9 cellular contexts compared by ENCODE assay signal in the genomic region with DNA sequence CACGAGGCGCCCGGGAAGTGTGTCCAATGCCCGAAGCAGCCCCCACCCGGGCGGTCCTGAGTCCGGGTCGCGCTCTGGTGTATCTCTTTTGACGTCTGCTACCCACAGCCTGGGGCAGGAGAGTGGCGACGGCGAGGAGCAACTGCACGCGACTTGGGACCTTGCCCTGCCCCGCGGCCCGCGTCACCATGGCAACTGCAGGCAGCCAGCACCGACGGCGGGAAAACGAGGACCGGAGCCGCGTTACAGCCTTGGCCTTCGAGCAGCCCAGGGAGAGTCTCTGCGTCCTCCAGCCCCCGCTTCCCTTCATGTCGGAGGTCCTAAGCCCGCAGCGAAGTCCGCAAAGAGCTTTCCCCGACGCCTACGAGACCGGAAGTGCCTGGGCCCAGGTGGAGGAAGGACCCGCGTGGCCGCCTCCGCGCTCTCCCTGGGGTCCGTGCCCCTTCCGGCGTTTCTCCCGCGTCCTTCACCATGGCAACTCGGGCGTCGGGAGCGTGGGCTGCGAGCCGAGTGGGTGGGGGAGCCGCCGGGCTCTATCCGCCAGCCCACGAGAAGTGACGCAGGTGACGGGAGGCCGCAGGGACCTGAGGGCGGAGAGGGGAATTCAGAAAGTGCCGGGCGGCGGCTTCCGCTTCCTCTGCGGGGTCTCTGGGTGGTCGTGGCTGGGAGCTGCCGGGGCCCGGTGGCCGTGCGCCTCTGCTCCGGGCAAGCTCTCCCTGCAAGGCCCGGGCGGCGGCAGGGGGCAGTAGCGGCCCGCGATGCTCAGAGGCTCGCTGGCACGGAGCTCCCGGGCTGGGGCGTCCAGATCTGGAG.
DNase-seq lines count a peak whose midpoint lies in the region; ATAC-seq, FAIRE-seq and TF ChIP-seq lines count a peak whose summit lies in the region.
"Had no signal": no experiment of that assay in that cellular context is flagged by ENCODE, and none has a peak within 500 bp of the region (broad histone marks: within the 10 kb centered on the region; RNA-seq: fewer than 3 reads in every experiment).

No MANE protein-coding gene starts in this region.

- CTCF ChIA-PET in HepG2 (lab: Yijun Ruan, JAX; ENCODE audit: low intra/inter-chr PET ratio, low total read pairs), result interaction anchor here (0.7 to 4.1 kb wide), 4 partner anchors 139 to 248 kb away, joined by 3 to 33 read pairs (median 15); no protein-coding TSS in a partner anchor

- H3K27ac ChIP-seq in HepG2 (ENCODE audit: extremely low read length, insufficient read depth, low read length), result no peak overlapping the region

- peaks cover 13% of the 10 kb centered on the region for H3K4me1 ChIP-seq in HepG2 (ENCODE audit: insufficient read depth, low read length)

- H3K9me3 ChIP-seq in HepG2 (ENCODE audit: low read length), result no peaks in the 10 kb centered on the region

- TF ChIP-seq CTCF in HepG2 (CRISPR knock-in tag; IDR thresholded peaks at IDR 0.05), result peak; percentile 99

- no peaks in the 10 kb centered on the region for H4K20me1 ChIP-seq in HepG2 (ENCODE audit: insufficient read depth, low read length)

- H3K9ac ChIP-seq in HepG2 (ENCODE audit: insufficient read depth, low read depth, low read length), result 0 out of 2 replicates have a peak overlapping the region, but pooled peaks have one; percentile 18

- peak overlapping the region; percentile 93 for H3K4me2 ChIP-seq in HepG2 (ENCODE audit: low read depth, low read length)

- H3K27me3 ChIP-seq in HepG2 (ENCODE audit: control insufficient read depth in 1 of 2, insufficient read depth in 2 of 2, low read length in 2 of 2), result peaks cover 4 to 33% of the 10 kb centered on the region in 2 experiments; a peak in 4 of 5 replicates

- in situ Hi-C loops in HepG2 (cut with HindIII; ENCODE audit: extremely low pct_ligation_motif_present, low pct_unique_long_range_greater_than_20kb), result loop anchor here (5.0 kb wide), 1 partner anchor 245 kb away; no protein-coding TSS in a partner anchor

- H3K4me3 ChIP-seq in HepG2 (replicated peaks in 1 of 3; ENCODE audit: insufficient read depth in 1 of 3, low read depth in 2 of 3, low read length in 3 of 3), result peak overlapping the region; percentile 45 to 75 (median 54)

- TF ChIP-seq EP300 in HepG2 (IDR thresholded peaks at IDR 0.05; ENCODE audit: low read depth in 2 of 2, low read length in 2 of 2) (no peak), HepG2 (CRISPR knock-in tag; IDR thresholded peaks at IDR 0.05; ENCODE audit: borderline replicate concordance) (0 out of 2 replicates have a peak, but pooled peaks have one; percentile 8)

- TF ChIP-seq POLR2A in H54 (IDR thresholded peaks at IDR 0.05; ENCODE audit: low read depth, low read length) (0 out of 2 replicates have a peak, but pooled peaks have one; percentile 6), HepG2 (IDR thresholded peaks at IDR 0.05; ENCODE audit: insufficient read depth in 1 of 2, low read depth in 2 of 2, low read length in 2 of 2) (no peak)

- WGBS in HepG2 (ENCODE audit: low lambda C conversion rate), result 10% methylated on average over 49 of the region's 82 CpGs

- TF ChIP-seq RAD21 in HepG2 (CRISPR knock-in tag; IDR thresholded peaks at IDR 0.05), result peak; percentile 99

- FAIRE-seq in H54 (lab: Jason Lieb, UNC) (no peak), HepG2 (lab: Jason Lieb, UNC) (peak; percentile 26)
- FAIRE-seq: islet of Langerhans had no signal

- DNase-seq in DMS153 treated with DMSO at 0.1 percent for 48 hours (lab: John Stamatoyannopoulos, UW; ENCODE audit: unreplicated experiment) (peak; percentile 82), H54 (ENCODE audit: insufficient read length, low spot score) (peak; percentile 62), NCI-H187 treated with DMSO at 0.1 percent for 48 hours (lab: John Stamatoyannopoulos, UW) (peak; percentile 6), dedifferentiated amniotic fluid mesenchymal stem cell (ENCODE audit: extremely low spot score) (peak; percentile 61), HepG2 (ENCODE audit: low spot score) (peak; percentile 53), NCI-H1694 (lab: John Stamatoyannopoulos, UW) (no peak)
- DNase-seq in activated CD4-positive, alpha-beta T cell treated with anti-CD3 and anti-CD28 coated beads for 48 hours, result peak; percentile 78
- peak; percentile 89 for DNase-seq in stimulated activated CD4-positive, alpha-beta T cell treated with anti-CD3 and anti-CD28 coated beads, Interleukin-2, amount 100 ng/mL, for 4 hours (ENCODE audit: low read depth)

- H3K79me2 ChIP-seq in HepG2 (ENCODE audit: insufficient read depth, low read length), result no peaks in the 10 kb centered on the region

- BruUV-seq in HepG2 (replicated peaks; lab: Mats Ljungman, UMichigan), result no TSS peak

- POLR2A ChIA-PET in HepG2 (lab: Yijun Ruan, JAX), result no interaction called here

- no peaks in the 10 kb centered on the region for H3K36me3 ChIP-seq in HepG2 (replicated peaks in 1 of 2; ENCODE audit: control insufficient read depth in 1 of 2, insufficient read depth in 2 of 2, low read length in 2 of 2)

- no peak overlapping the region for H2AFZ ChIP-seq in HepG2 (ENCODE audit: low read length)

- ATAC-seq in HepG2, result peak; percentile 99

- intact Hi-C loops in HepG2 (cut with micrococcal nuclease; ENCODE audit: unreplicated experiment), result loop anchor here (1.0 to 5.0 kb wide), 2 partner anchors 140 to 195 kb away; no protein-coding TSS in a partner anchor

TF ChIP-seq in HepG2, 621 proteins besides CTCF, POLR2A, EP300 and RAD21 (continues in another document):
- no peak for TF ChIP-seq ZNF326 (CRISPR knock-in tag; IDR thresholded peaks at IDR 0.05; ENCODE audit: borderline replicate concordance)
- TF ChIP-seq, protein P1, sequence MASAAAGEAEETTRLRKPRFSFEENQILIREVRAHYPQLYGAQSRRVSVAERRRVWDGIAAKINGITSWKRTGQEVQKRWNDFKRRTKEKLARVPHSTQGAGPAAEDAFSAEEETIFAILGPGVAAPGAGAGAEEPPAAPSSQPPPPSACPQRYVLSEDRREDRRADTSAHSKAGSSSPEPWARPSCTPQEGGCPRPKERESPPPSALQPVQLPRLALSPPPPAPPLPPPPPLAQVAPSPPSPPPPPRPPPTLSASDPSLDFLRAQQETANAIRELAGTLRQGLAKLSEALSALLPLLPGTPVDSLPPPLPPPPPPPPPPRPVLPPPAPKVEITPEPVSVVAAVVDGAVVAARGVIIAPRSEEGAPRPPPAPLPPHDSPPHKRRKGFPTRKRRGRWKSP (CRISPR knock-in tag; IDR thresholded peaks at IDR 0.05), result peak; percentile 70; the same call in 1 of the 2 replicates
- TF ChIP-seq WIZ (CRISPR knock-in tag; IDR thresholded peaks at IDR 0.05), result no peak
- TF ChIP-seq KDM6A (CRISPR knock-in tag; IDR thresholded peaks at IDR 0.05; ENCODE audit: low read depth), result no peak
- no peak for TF ChIP-seq TERF1 (CRISPR knock-in tag; IDR thresholded peaks at IDR 0.05)
- no peak for TF ChIP-seq MIER3 (CRISPR knock-in tag; IDR thresholded peaks at IDR 0.05; ENCODE audit: borderline replicate concordance)
- TF ChIP-seq ZNF12 (CRISPR knock-in tag; IDR thresholded peaks at IDR 0.05), result no peak
- TF ChIP-seq, protein P2, sequence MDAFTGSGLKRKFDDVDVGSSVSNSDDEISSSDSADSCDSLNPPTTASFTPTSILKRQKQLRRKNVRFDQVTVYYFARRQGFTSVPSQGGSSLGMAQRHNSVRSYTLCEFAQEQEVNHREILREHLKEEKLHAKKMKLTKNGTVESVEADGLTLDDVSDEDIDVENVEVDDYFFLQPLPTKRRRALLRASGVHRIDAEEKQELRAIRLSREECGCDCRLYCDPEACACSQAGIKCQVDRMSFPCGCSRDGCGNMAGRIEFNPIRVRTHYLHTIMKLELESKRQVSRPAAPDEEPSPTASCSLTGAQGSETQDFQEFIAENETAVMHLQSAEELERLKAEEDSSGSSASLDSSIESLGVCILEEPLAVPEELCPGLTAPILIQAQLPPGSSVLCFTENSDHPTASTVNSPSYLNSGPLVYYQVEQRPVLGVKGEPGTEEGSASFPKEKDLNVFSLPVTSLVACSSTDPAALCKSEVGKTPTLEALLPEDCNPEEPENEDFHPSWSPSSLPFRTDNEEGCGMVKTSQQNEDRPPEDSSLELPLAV (CRISPR knock-in tag; conservative IDR thresholded peaks at IDR 0.05; ENCODE audit: low read depth), result no peak
- TF ChIP-seq XRCC5 (optimal IDR thresholded peaks at IDR 0.05; ENCODE audit: low read length), result peak; percentile 62
- TF ChIP-seq BRD4 (CRISPR knock-in tag; IDR thresholded peaks at IDR 0.05), result no peak
- TF ChIP-seq ARHGAP35 (CRISPR knock-in tag; IDR thresholded peaks at IDR 0.05; ENCODE audit: borderline replicate concordance), result peak; percentile 74; the same call in 1 of the 2 replicates
- no peak for TF ChIP-seq KLF13 (CRISPR knock-in tag; IDR thresholded peaks at IDR 0.05)
- TF ChIP-seq ZNF510 (CRISPR knock-in tag; IDR thresholded peaks at IDR 0.05; ENCODE audit: low read depth), result 0 out of 2 replicates have a peak, but pooled peaks have one; percentile 70
- no peak for TF ChIP-seq ZNF264 (CRISPR knock-in tag; IDR thresholded peaks at IDR 0.05)
- TF ChIP-seq KDM1A (CRISPR knock-in tag; IDR thresholded peaks at IDR 0.05), result no peak
- no peak for TF ChIP-seq CREM (IDR thresholded peaks at IDR 0.05)
- no peak for TF ChIP-seq CREM (CRISPR knock-in tag; IDR thresholded peaks at IDR 0.05)
- no peak for TF ChIP-seq SOX6 (IDR thresholded peaks at IDR 0.05)
- peak; percentile 16 for TF ChIP-seq SOX6 (CRISPR knock-in tag; IDR thresholded peaks at IDR 0.05)
- TF ChIP-seq SPEN (CRISPR knock-in tag; IDR thresholded peaks at IDR 0.05; ENCODE audit: low read depth), result no peak; the same call in 1 of the 2 replicates
- no peak for TF ChIP-seq NFYC (CRISPR knock-in tag; IDR thresholded peaks at IDR 0.05)
- no peak for TF ChIP-seq HHEX (CRISPR knock-in tag; IDR thresholded peaks at IDR 0.05)
- TF ChIP-seq ZFP82 (CRISPR knock-in tag; IDR thresholded peaks at IDR 0.05; ENCODE audit: borderline replicate concordance), result no peak
